ENCODE assay signal across 16 cellular contexts in the genomic region with DNA sequence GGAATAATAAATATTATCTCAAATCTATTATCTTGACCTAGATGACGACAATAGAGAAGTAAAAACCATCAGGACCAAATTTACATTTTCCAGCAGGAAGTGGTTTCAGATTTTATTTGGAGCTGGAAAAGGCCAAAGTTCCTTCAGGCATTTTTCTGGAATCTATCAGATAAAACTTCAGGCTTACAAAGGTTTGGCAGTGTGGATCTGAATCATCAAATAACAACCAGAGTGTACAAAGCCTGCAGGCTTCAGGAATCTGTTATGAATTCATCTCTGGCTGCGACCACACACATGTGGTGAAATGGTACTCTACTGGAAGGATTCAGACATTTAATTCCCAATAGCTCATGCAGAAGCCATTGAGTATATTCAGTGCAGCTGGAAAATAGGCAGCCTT.
DNase-seq lines count a peak whose midpoint lies in the region; ATAC-seq and TF ChIP-seq lines count a peak whose summit lies in the region.
"Had no signal": no experiment of that assay in that cellular context is flagged by ENCODE, and none has a peak within 500 bp of the region (broad histone marks: within the 10 kb centered on the region; RNA-seq: fewer than 3 reads in every experiment).

No MANE protein-coding gene starts in this region.

- no peak overlapping the region for H3K27ac Mint-ChIP-seq in HFFc6
- H3K27ac Mint-ChIP-seq: activated CD8-positive, alpha-beta T cell treated with anti-CD3 and anti-CD28 coated beads for 36 hours; T-cell had no signal

- DNase-seq in HFFc6, result peak; percentile 6
- peak; percentile 89 for DNase-seq in amniotic epithelial cell (ENCODE audit: low read depth)
- peak in 1 of 2 donors; percentile 4 for DNase-seq in heart right ventricle
- peak; percentile 13 to 29 for DNase-seq in tibial nerve (ENCODE audit: low spot score in 2 of 2)
- no peak for DNase-seq in NCI-H2029 (lab: John Stamatoyannopoulos, UW)
- no peak for DNase-seq in adrenal gland
- no peak for DNase-seq in NCI-H2171 treated with DMSO at 0.1 percent for 48 hours (lab: John Stamatoyannopoulos, UW)
- DNase-seq: activated CD8-positive, alpha-beta T cell treated with anti-CD3 and anti-CD28 coated beads for 36 hours; activated naive CD4-positive, alpha-beta T cell treated with anti-CD3 and anti-CD28 coated beads, Interleukin-2, amount 50 U/mL, for 16 hours; GOT3; islet precursor cell; MM.1S; NCI-H748 treated with DMSO at 0.1 percent for 48 hours; T-cell; transverse colon had no signal

- H3K9me3 ChIP-seq in heart right ventricle, result peaks cover 0 to 11% (median 0%) of the 10 kb centered on the region in 11 donors
- H3K9me3 ChIP-seq in tibial nerve, result peaks cover 0 to 3% (median 0%) of the 10 kb centered on the region in 4 donors
- no peaks in the 10 kb centered on the region for H3K9me3 ChIP-seq in adrenal gland (replicated peaks in 1 of 3)
- H3K9me3 ChIP-seq: neutrophil, transverse colon had no signal

- TF ChIP-seq EP300 in tibial nerve (IDR thresholded peaks at IDR 0.05), result no peak

- H3K4me1 ChIP-seq in heart right ventricle (peaks cover 0 to 14% (median 0%) of the 10 kb centered on the region in 9 donors), tibial nerve (peaks cover 0 to 35% (median 2%) of the 10 kb centered on the region in 4 donors), adrenal gland (replicated peaks in 1 of 2) (peaks cover 0 to 5% of the 10 kb centered on the region in 2 donors)

- H3K9me3 Mint-ChIP-seq in HFFc6, result peaks cover 16% of the 10 kb centered on the region

- no peaks in the 10 kb centered on the region for H3K36me3 ChIP-seq in heart right ventricle
- H3K36me3 ChIP-seq in tibial nerve, result no peaks in the 10 kb centered on the region
- no peaks in the 10 kb centered on the region for H3K36me3 ChIP-seq in adrenal gland (replicated peaks in 1 of 2)
- H3K36me3 ChIP-seq: neutrophil, transverse colon had no signal

- no peaks in the 10 kb centered on the region for H3K27me3 ChIP-seq in heart right ventricle
- no peaks in the 10 kb centered on the region for H3K27me3 ChIP-seq in tibial nerve
- no peaks in the 10 kb centered on the region for H3K27me3 ChIP-seq in adrenal gland
- H3K27me3 ChIP-seq: neutrophil, transverse colon had no signal

- H3K4me3 ChIP-seq in heart right ventricle (no peak overlapping the region), tibial nerve (no peak overlapping the region), adrenal gland (no peak overlapping the region)
- H3K4me3 ChIP-seq: transverse colon had no signal

- TF ChIP-seq CTCF in HFFc6 (IDR thresholded peaks at IDR 0.05) (no peak), heart right ventricle (IDR thresholded peaks at IDR 0.05) (no peak), tibial nerve (IDR thresholded peaks at IDR 0.05) (no peak), adrenal gland (IDR thresholded peaks at IDR 0.05) (no peak)

- WGBS in heart right ventricle, 2 donors, result 74 to 85% methylated on average over 2 of the region's 2 CpGs
- 64 to 74% methylated on average over 2 of the region's 2 CpGs for WGBS in tibial nerve, 2 donors
- WGBS in adrenal gland, 4 donors, result 67 to 83% (median 77%) methylated on average over 2 of the region's 2 CpGs

- intact Hi-C loops in heart right ventricle (cut with DNase I) (no loop called here), adrenal gland (cut with DNase I) (no loop called here)

- no peaks in the 10 kb centered on the region for H3K36me3 Mint-ChIP-seq in HFFc6 (ENCODE audit: low read depth)
- H3K36me3 Mint-ChIP-seq: T-cell had no signal

- H3K4me1 Mint-ChIP-seq in HFFc6 (ENCODE audit: low read depth), result no peaks in the 10 kb centered on the region
- H3K4me1 Mint-ChIP-seq: T-cell had no signal

- no peak for TF ChIP-seq POLR2A in tibial nerve (IDR thresholded peaks at IDR 0.05)
- TF ChIP-seq POLR2A in adrenal gland (IDR thresholded peaks at IDR 0.05), result no peak

- peak overlapping the region in 1 of 10 donors; percentile 32 for H3K27ac ChIP-seq in heart right ventricle
- no peak overlapping the region for H3K27ac ChIP-seq in tibial nerve
- no peak overlapping the region for H3K27ac ChIP-seq in adrenal gland
- H3K27ac ChIP-seq: neutrophil, transverse colon had no signal

- peak in 7 of 8 donors; percentile 57 to 82 (median 70) for ATAC-seq in heart right ventricle
- ATAC-seq: activated CD8-positive, alpha-beta T cell treated with anti-CD3 and anti-CD28 coated beads for 36 hours; T-cell had no signal

- H3K4me3 Mint-ChIP-seq in HFFc6, result no peak overlapping the region
- H3K4me3 Mint-ChIP-seq: activated CD8-positive, alpha-beta T cell treated with anti-CD3 and anti-CD28 coated beads for 36 hours; T-cell had no signal

- H3K27me3 Mint-ChIP-seq in HFFc6 (ENCODE audit: insufficient read depth), result no peaks in the 10 kb centered on the region
- H3K27me3 Mint-ChIP-seq: activated CD8-positive, alpha-beta T cell treated with anti-CD3 and anti-CD28 coated beads for 36 hours; T-cell had no signal

Comparison
In these comparisons a context has a peak if more than half of its experiments do, and no peak if none do; other contexts are left out.
1. DNase-seq: peak in HFFc6 (single experiment), amniotic epithelial cell (single experiment) and tibial nerve (2 of 2); none in NCI-H2029 (single experiment), adrenal gland (0 of 7) and NCI-H2171 treated with DMSO at 0.1 percent for 48 hours (single experiment).